8 cellular contexts compared by ENCODE assay signal in genomic region chr10:31242902-31243301, GRCh38.
DNase-seq lines count a peak whose midpoint lies in the region; ATAC-seq and TF ChIP-seq lines count a peak whose summit lies in the region.

No MANE protein-coding gene starts in this region.

- H3K4me1 ChIP-seq in A673 (ENCODE audit: insufficient read depth, low read length, poor library complexity, severe bottlenecking) (no peaks in the 10 kb centered on the region), H9 (ENCODE audit: insufficient read depth, low read length) (no peaks in the 10 kb centered on the region), mammary epithelial cell (ENCODE audit: insufficient read depth, low read length) (no peaks in the 10 kb centered on the region), smooth muscle cell (ENCODE audit: low read depth) (no peaks in the 10 kb centered on the region)

- H3K23me2 ChIP-seq in H9 (ENCODE audit: insufficient read length, low read depth, low read length, poor library complexity, severe bottlenecking): no peaks in the 10 kb centered on the region

- BruUV-seq in A673 (replicated peaks; lab: Mats Ljungman, UMichigan) (no TSS peak), mammary epithelial cell (replicated peaks; lab: Mats Ljungman, UMichigan) (no TSS peak)

- no peak overlapping the region for H4K91ac ChIP-seq in H9 (ENCODE audit: insufficient read length, low read depth, low read length)

- H3K9ac ChIP-seq in H9 (ENCODE audit: extremely low read depth, insufficient read length, low read length) (no peak overlapping the region), mammary epithelial cell (ENCODE audit: insufficient read depth, low read length) (no peak overlapping the region), smooth muscle cell (ENCODE audit: low read depth) (no peak overlapping the region)

- no peak for ATAC-seq in HG02759 (IDR thresholded peaks at IDR 0.05; ENCODE audit: unreplicated experiment)

- H3K79me2 ChIP-seq in H9 (ENCODE audit: insufficient read depth, low read length) (no peaks in the 10 kb centered on the region), mammary epithelial cell (ENCODE audit: insufficient read depth, low read length) (no peaks in the 10 kb centered on the region), smooth muscle cell (ENCODE audit: low read depth) (no peaks in the 10 kb centered on the region)

- H4K20me1 ChIP-seq in H9 (ENCODE audit: control insufficient read depth, insufficient read depth, insufficient read length): no peaks in the 10 kb centered on the region
- no peaks in the 10 kb centered on the region for H4K20me1 ChIP-seq in mammary epithelial cell (ENCODE audit: insufficient read depth, low read length)
- no peaks in the 10 kb centered on the region for H4K20me1 ChIP-seq in smooth muscle cell (ENCODE audit: low read depth)

- H3K27me3 Mint-ChIP-seq in H9 (ENCODE audit: low read depth): no peaks in the 10 kb centered on the region; the same call in 1 of the 2 replicates

- H3K36me3 ChIP-seq in A673 (ENCODE audit: insufficient read depth, low read length, poor library complexity, severe bottlenecking): no peaks in the 10 kb centered on the region
- no peaks in the 10 kb centered on the region for H3K36me3 ChIP-seq in mammary epithelial cell (ENCODE audit: insufficient read depth, low read length)
- H3K36me3 ChIP-seq in smooth muscle cell (ENCODE audit: low read depth): no peaks in the 10 kb centered on the region

- no peak overlapping the region for H4K8ac ChIP-seq in H9 (replicated peaks; ENCODE audit: insufficient read length, low read depth, low read length)

- no peak overlapping the region for H3T11ph ChIP-seq in H9 (ENCODE audit: low read length)

- H3K79me1 ChIP-seq in H9 (ENCODE audit: insufficient read depth, low read depth, low read length, poor library complexity, severe bottlenecking): no peaks in the 10 kb centered on the region

- H2BK5ac ChIP-seq in H9 (ENCODE audit: insufficient read length, low read length): no peak overlapping the region

- no peak overlapping the region for H2BK20ac ChIP-seq in H9 (ENCODE audit: low read depth, low read length, poor library complexity, severe bottlenecking)

- H3K27ac ChIP-seq in A673 (ENCODE audit: low read depth, low read length, poor library complexity, severe bottlenecking): no peak overlapping the region
- no peak overlapping the region for H3K27ac ChIP-seq in H9 (ENCODE audit: insufficient read length, low read depth, low read length)
- H3K27ac ChIP-seq in mammary epithelial cell (ENCODE audit: insufficient read depth, low read depth, low read length): no peak overlapping the region
- H3K27ac ChIP-seq in smooth muscle cell (ENCODE audit: low read depth): peak overlapping the region; percentile 51

- no peak overlapping the region for H3K23ac ChIP-seq in H9 (ENCODE audit: insufficient read length, low read depth, low read length)

- no peak overlapping the region for H3K14ac ChIP-seq in H9 (ENCODE audit: insufficient read depth, low read length)

- H3K9me3 Mint-ChIP-seq in H9: no peaks in the 10 kb centered on the region; a peak in 2 of 5 replicates

- no peak overlapping the region for H3K4me3 Mint-ChIP-seq in H9

- CTCF ChIA-PET in A673 (lab: Charles Lee) (no interaction called here), mammary epithelial cell (lab: Charles Lee; ENCODE audit: low non-redundant PET) (no interaction called here)

- H3K56ac ChIP-seq in H9 (ENCODE audit: insufficient read length, low read depth, low read length): no peak overlapping the region

- no peak overlapping the region for H2AK5ac ChIP-seq in H9 (ENCODE audit: insufficient read length, low read length)

- no peaks in the 10 kb centered on the region for H3F3A ChIP-seq in smooth muscle cell (ENCODE audit: low read depth)

- H2BK15ac ChIP-seq in H9 (ENCODE audit: low read depth, low read length): no peak overlapping the region

- peak; percentile 2 for DNase-seq in A673 (ENCODE audit: low spot score)
- peak; percentile 42 for DNase-seq in H9
- peak; percentile 94 for DNase-seq in SW480 (ENCODE audit: low spot score)
- DNase-seq in mammary epithelial cell: peak; percentile 82
- no peak for DNase-seq in smooth muscle cell (lab: John Stamatoyannopoulos, UW; ENCODE audit: unreplicated experiment)
- DNase-seq in DMS79 (lab: John Stamatoyannopoulos, UW): no peak
- DNase-seq in NCI-H146 (lab: John Stamatoyannopoulos, UW): no peak

- H3K27me3 ChIP-seq in A673 (replicated peaks; ENCODE audit: insufficient read depth, low read depth, low read length, poor library complexity) (no peaks in the 10 kb centered on the region), H9 (ENCODE audit: insufficient read depth, low read length) (no peaks in the 10 kb centered on the region), mammary epithelial cell (ENCODE audit: insufficient read depth, low read length) (no peaks in the 10 kb centered on the region), smooth muscle cell (ENCODE audit: low read depth) (no peaks in the 10 kb centered on the region)

- H3K4me2 ChIP-seq in H9 (ENCODE audit: insufficient read depth, insufficient read length, low read length) (no peak overlapping the region), mammary epithelial cell (ENCODE audit: insufficient read depth, low read depth, low read length) (no peak overlapping the region), smooth muscle cell (no peak overlapping the region)

- no peak overlapping the region for H2BK12ac ChIP-seq in H9 (ENCODE audit: insufficient read length, low read depth, low read length)

- H3K36me3 Mint-ChIP-seq in H9 (ENCODE audit: insufficient read depth in 1 of 3, low read depth in 3 of 3): no peaks in the 10 kb centered on the region

- TF ChIP-seq CTCF in A673 (conservative IDR thresholded peaks at IDR 0.05; ENCODE audit: low read depth, low read length): no peak
- no peak for TF ChIP-seq CTCF in H9 (conservative IDR thresholded peaks at IDR 0.05)
- no peak for TF ChIP-seq CTCF in mammary epithelial cell (conservative IDR thresholded peaks at IDR 0.05 in 1 of 2, IDR thresholded peaks at IDR 0.05 in 1 of 2; ENCODE audit: extremely low read depth in 1 of 2, insufficient read depth in 1 of 2, low read depth in 1 of 2, low read length in 2 of 2)
- TF ChIP-seq CTCF in smooth muscle cell (IDR thresholded peaks at IDR 0.05; ENCODE audit: borderline replicate concordance, insufficient read depth, poor library complexity, severe bottlenecking): no peak

- H3K4ac ChIP-seq in H9 (ENCODE audit: low read depth, low read length): no peak overlapping the region

- H3K4me3 ChIP-seq in A673 (ENCODE audit: low read depth, low read length, poor library complexity, severe bottlenecking) (no peak overlapping the region), mammary epithelial cell (replicated peaks in 1 of 3; ENCODE audit: insufficient read depth in 1 of 3, low read depth in 2 of 3, low read length in 3 of 3) (no peak overlapping the region), smooth muscle cell (no peak overlapping the region)

- 0 out of 4 replicates have a peak, but pooled peaks cover 0 to 3% of the 10 kb centered on the region in 2 experiments for H3K4me1 Mint-ChIP-seq in H9

- POLR2A ChIA-PET in A673 (lab: Charles Lee; ENCODE audit: low non-redundant PET): no interaction called here

- intact Hi-C loops in A673 (cut with micrococcal nuclease; ENCODE audit: unreplicated experiment): no loop called here
- intact Hi-C loops in mammary epithelial cell (cut with micrococcal nuclease): no loop called here

- H3K9me3 ChIP-seq in A673 (ENCODE audit: low read depth, low read length, poor library complexity, severe bottlenecking) (no peaks in the 10 kb centered on the region), H9 (ENCODE audit: control insufficient read depth, low read depth, low read length) (no peaks in the 10 kb centered on the region), mammary epithelial cell (replicated peaks; ENCODE audit: insufficient read depth, low read length) (no peaks in the 10 kb centered on the region), smooth muscle cell (replicated peaks; ENCODE audit: low read depth) (no peaks in the 10 kb centered on the region)

- no peak overlapping the region for H2BK120ac ChIP-seq in H9 (ENCODE audit: low read depth, low read length, poor library complexity, severe bottlenecking)

- no peak overlapping the region for H2AFZ ChIP-seq in H9 (ENCODE audit: low read length)
- H2AFZ ChIP-seq in mammary epithelial cell (ENCODE audit: low read depth, low read length): no peak overlapping the region
- H2AFZ ChIP-seq in smooth muscle cell (ENCODE audit: low read depth): no peak overlapping the region

- dilution Hi-C loops in mammary epithelial cell (cut with HindIII; ENCODE audit: low sequenced_read_pairs): loop anchor here (5.0 kb wide), 1 partner anchor 116 kb away; no protein-coding TSS in a partner anchor

- no peak overlapping the region for H4K5ac ChIP-seq in H9 (ENCODE audit: insufficient read length, low read depth, low read length)

- WGBS in H9 (ENCODE audit: extremely low coverage, insufficient read length, low lambda C conversion rate): no CpG with 5 or more reads among the region's 1 CpG
- 20% methylated on average over 1 of the region's 1 CpG for WGBS in mammary epithelial cell (ENCODE audit: low coverage, missing lambda C conversion rate)
- WGBS in smooth muscle cell (ENCODE audit: low lambda C conversion rate): 33% methylated on average over 1 of the region's 1 CpG

- no peak overlapping the region for H3K27ac Mint-ChIP-seq in H9

- in situ Hi-C loops in mammary epithelial cell (cut with MboI; ENCODE audit: low sequenced_read_pairs in 2 of 2): no loop called here

- H3K18ac ChIP-seq in H9 (ENCODE audit: insufficient read length, low read depth, low read length): no peak overlapping the region

Comparison
In these comparisons a context has a peak if more than half of its experiments do, and no peak if none do; other contexts are left out.
1. DNase-seq: peak in A673 (single experiment), H9 (single experiment), SW480 (single experiment) and mammary epithelial cell (single experiment); none in smooth muscle cell (single experiment), DMS79 (single experiment) and NCI-H146 (single experiment).